Comparison of ENCODE assay signal across 1 cellular context in genomic region chr19:53868892-53869804, GRCh38.
TF ChIP-seq lines count a peak whose summit lies in the region.

No MANE protein-coding gene starts in this region.

TF ChIP-seq in H1, 55 proteins besides CTCF, POLR2A, EP300 and RAD21 (continued from another document):
- TF ChIP-seq SP4 (IDR thresholded peaks at IDR 0.05; ENCODE audit: low read length) = 0 out of 2 replicates have a peak, but pooled peaks have one; percentile 9
- TF ChIP-seq JUN (IDR thresholded peaks at IDR 0.05; ENCODE audit: low read depth, low read length) = no peak
- peak; percentile 96 for TF ChIP-seq POLR2AphosphoS5 (IDR thresholded peaks at IDR 0.05; ENCODE audit: low read depth, low read length)
- TF ChIP-seq TEAD4 (IDR thresholded peaks at IDR 0.05; ENCODE audit: low read depth, low read length) = peak; percentile 45
- TF ChIP-seq TAF1 (IDR thresholded peaks at IDR 0.05; ENCODE audit: low read depth, low read length) = peak; percentile 54; the same call in 1 of the 2 replicates
- TF ChIP-seq SIRT6 (IDR thresholded peaks at IDR 0.05; ENCODE audit: low read length) = no peak
- peak in 1 of 2 experiments; percentile 6; a peak in 1 of 4 replicates for TF ChIP-seq SIN3A (conservative IDR thresholded peaks at IDR 0.05 in 1 of 2, IDR thresholded peaks at IDR 0.05 in 1 of 2; ENCODE audit: low read depth in 1 of 2, low read length in 2 of 2)
- peak; percentile 85 for TF ChIP-seq BACH1 (IDR thresholded peaks at IDR 0.05; ENCODE audit: low read length)
- peak; percentile 27; the same call in 1 of the 2 replicates for TF ChIP-seq MAX (IDR thresholded peaks at IDR 0.05)
- TF ChIP-seq TBP (IDR thresholded peaks at IDR 0.05; ENCODE audit: low read depth, low read length) = peak; percentile 71
- TF ChIP-seq PHF8 (conservative IDR thresholded peaks at IDR 0.05; ENCODE audit: low read depth, low read length) = peak; percentile 47
- peak; percentile 64; the same call in 1 of the 2 replicates for TF ChIP-seq EGR1 (IDR thresholded peaks at IDR 0.05; ENCODE audit: borderline replicate concordance, low read depth, low read length)
- TF ChIP-seq CBX5 (IDR thresholded peaks at IDR 0.05; ENCODE audit: low read depth, low read length) = no peak
- peak; percentile 44 to 86; a peak in 3 of 4 replicates for TF ChIP-seq HDAC2 (IDR thresholded peaks at IDR 0.05; ENCODE audit: borderline replicate concordance in 1 of 2, low read depth in 2 of 2, low read length in 2 of 2)
